ENCODE assay signal across 23 cellular contexts in the genomic region with DNA sequence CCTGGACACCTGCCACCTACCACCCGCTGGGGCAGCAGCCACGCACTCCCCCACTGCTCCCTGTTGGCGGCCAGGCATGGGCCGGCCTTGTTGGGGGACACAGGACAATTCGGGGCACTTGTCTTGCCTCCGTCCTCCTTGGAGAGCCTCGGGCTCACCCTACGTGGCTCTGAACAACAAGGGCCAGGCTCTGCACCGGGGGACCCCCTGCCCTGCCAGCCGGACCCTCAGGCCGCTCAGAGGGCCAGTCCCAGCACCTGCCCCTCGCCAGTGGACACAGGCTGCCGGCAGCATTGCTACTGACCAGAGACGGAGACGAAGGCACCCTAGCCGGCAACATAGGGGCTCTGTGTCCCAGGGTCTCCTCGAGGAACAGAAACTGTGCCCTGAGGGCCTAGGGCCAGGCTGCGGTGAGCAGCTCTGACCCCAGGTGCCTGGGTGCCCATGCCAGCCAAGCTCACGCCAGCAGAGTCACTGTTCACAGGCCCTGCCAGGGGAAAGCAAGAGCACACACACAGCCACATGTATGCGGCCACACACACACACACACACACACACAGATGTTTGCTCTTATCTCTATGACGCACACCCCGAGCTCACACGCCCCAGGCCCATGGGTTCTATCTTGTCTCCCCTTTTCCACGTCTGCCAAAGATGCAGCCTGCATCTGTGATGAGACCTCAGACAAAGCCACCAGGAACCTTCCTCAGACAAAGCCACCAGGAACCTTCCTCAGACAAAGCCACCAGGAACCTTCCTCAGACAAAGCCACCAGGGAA. TPM values are rescaled to one million over a fixed set of nuclear protein-coding genes. Genes with fewer than 3 reads are reported as not detected.
A peak's percentile ranks its signal among the peaks of the same experiment; 100 is the strongest.
DNase-seq lines count a peak whose midpoint lies in the region; ATAC-seq and TF ChIP-seq lines count a peak whose summit lies in the region.
"Had no signal": no experiment of that assay in that cellular context is flagged by ENCODE, and none has a peak within 500 bp of the region (broad histone marks: within the 10 kb centered on the region; RNA-seq: fewer than 3 reads in every experiment).

No MANE protein-coding gene starts in this region.

- no peak overlapping the region for H3K4me3 Mint-ChIP-seq in T-helper 17 cell
- no peak overlapping the region for H3K4me3 Mint-ChIP-seq in activated naive CD4-positive, alpha-beta T cell treated with anti-CD3 and anti-CD28 coated beads for 36 hours
- H3K4me3 Mint-ChIP-seq: naive thymus-derived CD8-positive, alpha-beta T cell had no signal

- no peak for TF ChIP-seq POLR2A in Peyer's patch (IDR thresholded peaks at IDR 0.05)

- ATAC-seq in activated CD4-positive, CD25-positive, alpha-beta regulatory T cell treated with anti-CD3 and anti-CD28 coated beads, Interleukin-2, amount 50 U/mL, for 24 hours, result no peak
- ATAC-seq in T-helper 17 cell, result no peak
- ATAC-seq: naive thymus-derived CD8-positive, alpha-beta T cell had no signal

- H3K36me3 ChIP-seq in Peyer's patch, result no peaks in the 10 kb centered on the region
- H3K36me3 ChIP-seq: cardiac muscle cell, prostate gland had no signal

- no peaks in the 10 kb centered on the region for H3K9me3 Mint-ChIP-seq in activated naive CD4-positive, alpha-beta T cell treated with anti-CD3 and anti-CD28 coated beads for 36 hours
- H3K9me3 Mint-ChIP-seq: naive thymus-derived CD8-positive, alpha-beta T cell had no signal

- H3K9me3 ChIP-seq in T-helper 17 cell (ENCODE audit: control insufficient read depth, low read length, poor library complexity, severe bottlenecking), result no peaks in the 10 kb centered on the region
- H3K9me3 ChIP-seq in Peyer's patch, result no peaks in the 10 kb centered on the region
- H3K9me3 ChIP-seq: prostate gland had no signal

- no peaks in the 10 kb centered on the region for H3K36me3 Mint-ChIP-seq in T-helper 17 cell (ENCODE audit: low read depth)
- H3K36me3 Mint-ChIP-seq in activated naive CD4-positive, alpha-beta T cell treated with anti-CD3 and anti-CD28 coated beads for 36 hours (ENCODE audit: low read depth), result no peaks in the 10 kb centered on the region
- H3K36me3 Mint-ChIP-seq: naive thymus-derived CD8-positive, alpha-beta T cell had no signal

- no peaks in the 10 kb centered on the region for H3K27me3 ChIP-seq in Peyer's patch
- H3K27me3 ChIP-seq: cardiac muscle cell, dorsolateral prefrontal cortex had no signal

- H3K4me1 ChIP-seq in Peyer's patch, result no peaks in the 10 kb centered on the region
- H3K4me1 ChIP-seq: prostate gland had no signal

- H3K27me3 Mint-ChIP-seq in T-helper 17 cell, result no peaks in the 10 kb centered on the region
- H3K27me3 Mint-ChIP-seq in activated naive CD4-positive, alpha-beta T cell treated with anti-CD3 and anti-CD28 coated beads for 36 hours (ENCODE audit: low read depth), result no peaks in the 10 kb centered on the region
- H3K27me3 Mint-ChIP-seq: naive thymus-derived CD8-positive, alpha-beta T cell had no signal

- POLR2A ChIA-PET in RWPE1 (lab: Yijun Ruan, JAX; ENCODE audit: low non-redundant PET), result no interaction called here

- CTCF ChIA-PET in activated naive CD4-positive, alpha-beta T cell treated with anti-CD3 and anti-CD28 coated beads for 36 hours (lab: Charles Lee), result no interaction called here
- CTCF ChIA-PET in RWPE1 (lab: Yijun Ruan, JAX), result no interaction called here

- no peak overlapping the region for H3K4me3 ChIP-seq in fibroblast of villous mesenchyme (ENCODE audit: low read depth, low read length)
- H3K4me3 ChIP-seq in Peyer's patch, result no peak overlapping the region
- H3K4me3 ChIP-seq: cardiac muscle cell, dorsolateral prefrontal cortex, prostate gland had no signal

- peak; percentile 14 for DNase-seq in activated CD4-positive, CD25-positive, alpha-beta regulatory T cell treated with anti-CD3 and anti-CD28 coated beads, Interleukin-2, amount 50 U/mL, for 72 hours
- DNase-seq in T-helper 17 cell, result peak in 2 of 3 donors; percentile 7 to 8
- DNase-seq in fibroblast of villous mesenchyme (ENCODE audit: low read depth), result peak; percentile 21
- DNase-seq in posterior vena cava (ENCODE audit: low spot score), result peak; percentile 75
- DNase-seq in activated naive CD4-positive, alpha-beta T cell treated with anti-CD3 and anti-CD28 coated beads for 36 hours, result no peak
- DNase-seq in Peyer's patch, result no peak
- DNase-seq in RWPE1 (ENCODE audit: low spot score), result no peak
- DNase-seq: 8988T; activated CD4-positive, alpha-beta T cell treated with anti-CD3 and anti-CD28 coated beads, Interleukin-2, amount 50 U/mL, for 4 hours; activated naive CD4-positive, alpha-beta T cell; activated T-cell treated with anti-CD3 and anti-CD28 coated beads for 4 hours; amygdala; Calu3; foreskin melanocyte; mesendoderm; NCI-H524 treated with DMSO at 0.1 percent for 48 hours; SHP77 had no signal

- H3K27ac ChIP-seq in Peyer's patch (no peak overlapping the region), RWPE1 (no peak overlapping the region; the same call in 1 of the 2 replicates)
- H3K27ac ChIP-seq: cardiac muscle cell, dorsolateral prefrontal cortex, prostate gland, VCaP had no signal

- intact Hi-C loops in posterior vena cava (cut with DNase I), result no loop called here
- intact Hi-C loops in activated naive CD4-positive, alpha-beta T cell treated with anti-CD3 and anti-CD28 coated beads for 36 hours (cut with micrococcal nuclease), result no loop called here

- H3K27ac Mint-ChIP-seq in T-helper 17 cell, result no peak overlapping the region
- H3K27ac Mint-ChIP-seq in activated naive CD4-positive, alpha-beta T cell treated with anti-CD3 and anti-CD28 coated beads for 36 hours, result no peak overlapping the region
- H3K27ac Mint-ChIP-seq: naive thymus-derived CD8-positive, alpha-beta T cell had no signal

- TF ChIP-seq CTCF in fibroblast of villous mesenchyme (IDR thresholded peaks at IDR 0.05; ENCODE audit: insufficient read depth, low read depth, low read length), result no peak
- no peak for TF ChIP-seq CTCF in Peyer's patch (IDR thresholded peaks at IDR 0.05)
- no peak for TF ChIP-seq CTCF in RWPE1 (conservative IDR thresholded peaks at IDR 0.05; ENCODE audit: low read depth)

- peaks cover 2% of the 10 kb centered on the region for H3K4me1 Mint-ChIP-seq in T-helper 17 cell
- H3K4me1 Mint-ChIP-seq in activated naive CD4-positive, alpha-beta T cell treated with anti-CD3 and anti-CD28 coated beads for 36 hours (ENCODE audit: low read depth), result no peaks in the 10 kb centered on the region

RNA-seq across cellular contexts. Expression of gene MORN1, which starts 45.9 kb away (rescaled TPM):
- 1 to 10 TPM; 7.0 to 8.4 TPM for total RNA-seq in T-helper 17 cell
- total RNA-seq in fibroblast of villous mesenchyme, result 6.1 and 9.5 TPM in 2 replicates
- total RNA-seq in posterior vena cava, result 1 to 10 TPM; 3.8 to 5.5 TPM
- 1 to 10 TPM; 3.2 to 4.9 TPM for total RNA-seq in activated naive CD4-positive, alpha-beta T cell treated with anti-CD3 and anti-CD28 coated beads for 36 hours
- total RNA-seq in Peyer's patch, result 10 to 100 TPM in 3 of 4 donors, 1 to 10 TPM in 1; 4.9 to 21.5 (median 15.9) TPM

RNA-seq across cellular contexts. Expression of gene RER1, which starts 46.2 kb away (rescaled TPM):
- total RNA-seq in T-helper 17 cell (10 to 100 TPM; 68.4 to 70.0 TPM), fibroblast of villous mesenchyme (77.6 and 94.1 TPM in 2 replicates), posterior vena cava (100 to 1,000 TPM in 1 of 2 donors, 10 to 100 TPM in 1; 93.7 to 101 TPM), Peyer's patch (100 to 1,000 TPM in 3 of 4 donors, 10 to 100 TPM in 1; 42.9 to 141 (median 120) TPM)
- 100 to 1,000 TPM; 115 to 124 TPM for total RNA-seq in activated naive CD4-positive, alpha-beta T cell treated with anti-CD3 and anti-CD28 coated beads for 36 hours

Comparison
In these comparisons a context has a peak if more than half of its experiments do, and no peak if none do; other contexts are left out.
1. DNase-seq: peak in activated CD4-positive, CD25-positive, alpha-beta regulatory T cell treated with anti-CD3 and anti-CD28 coated beads, Interleukin-2, amount 50 U/mL, for 72 hours (single experiment), T-helper 17 cell (2 of 3), fibroblast of villous mesenchyme (single experiment) and posterior vena cava (single experiment); none in activated naive CD4-positive, alpha-beta T cell treated with anti-CD3 and anti-CD28 coated beads for 36 hours (single experiment), Peyer's patch (0 of 3) and RWPE1 (single experiment).